In genomic region chr2:45712538-45712937, GRCh38 we compare ENCODE assay signal across 1 cellular context.
TF ChIP-seq lines count a peak whose summit lies in the region.

No MANE protein-coding gene starts in this region.

TF ChIP-seq in HCT116, 20 proteins besides CTCF, POLR2A, EP300 and RAD21 (continued from another document):
- no peak for TF ChIP-seq ZBTB33 (IDR thresholded peaks at IDR 0.05; ENCODE audit: extremely low read depth, insufficient replicate concordance, low read length)
- no peak for TF ChIP-seq ZFX (IDR thresholded peaks at IDR 0.05)
- TF ChIP-seq EZH2 (IDR thresholded peaks at IDR 0.05), result no peak
- no peak for TF ChIP-seq POLR2AphosphoS5 (IDR thresholded peaks at IDR 0.05; ENCODE audit: low read depth, low read length)
